ENCODE assay signal across 25 cellular contexts in the genomic region with DNA sequence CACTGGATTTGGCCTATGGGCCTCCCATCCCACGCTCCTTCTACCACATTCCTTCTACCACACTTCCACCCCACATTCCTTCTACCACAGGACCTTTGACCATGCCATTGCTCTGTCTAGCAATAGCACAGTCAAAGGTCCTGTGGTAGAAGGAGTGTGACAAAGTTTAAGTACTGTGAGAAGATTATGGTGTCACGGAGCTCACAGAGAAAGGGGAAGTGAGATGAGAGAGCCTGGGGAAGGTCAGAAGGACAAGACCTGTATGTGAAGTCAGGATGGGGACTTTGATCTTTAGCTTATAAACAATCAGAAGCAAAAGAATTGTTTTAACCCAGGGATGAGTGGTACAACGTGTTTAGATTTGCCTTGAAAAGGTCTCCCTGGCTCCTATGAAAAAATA.
DNase-seq lines count a peak whose midpoint lies in the region; ATAC-seq, FAIRE-seq and TF ChIP-seq lines count a peak whose summit lies in the region.
"Had no signal": no experiment of that assay in that cellular context is flagged by ENCODE, and none has a peak within 500 bp of the region (broad histone marks: within the 10 kb centered on the region; RNA-seq: fewer than 3 reads in every experiment).

No MANE protein-coding gene starts in this region.

- peaks cover 0 to 1% of the 10 kb centered on the region in 2 donors for H3K36me3 Mint-ChIP-seq in stimulated activated naive B cell treated with anti-CD40 and anti-IgM and Interleukin-4, amounts not matched to agents 10 μg/mL and 1 μg/mL and 100 μg/mL, for 72 hours
- H3K36me3 Mint-ChIP-seq: CD14-positive monocyte; CD8-positive, alpha-beta memory T cell had no signal

- H3K27ac Mint-ChIP-seq in stimulated activated naive B cell treated with anti-CD40 and anti-IgM and Interleukin-4, amounts not matched to agents 10 μg/mL and 1 μg/mL and 100 μg/mL, for 72 hours = no peak overlapping the region
- H3K27ac Mint-ChIP-seq: CD14-positive monocyte; CD4-positive, alpha-beta T cell; CD8-positive, alpha-beta memory T cell; H9; HFFc6 had no signal

- H3K27me3 Mint-ChIP-seq in stimulated activated naive B cell treated with anti-CD40 and anti-IgM and Interleukin-4, amounts not matched to agents 10 μg/mL and 1 μg/mL and 100 μg/mL, for 72 hours = no peaks in the 10 kb centered on the region
- H3K27me3 Mint-ChIP-seq: CD4-positive, alpha-beta T cell; CD8-positive, alpha-beta memory T cell had no signal

- no peaks in the 10 kb centered on the region for H3K4me1 Mint-ChIP-seq in stimulated activated naive B cell treated with anti-CD40 and anti-IgM and Interleukin-4, amounts not matched to agents 10 μg/mL and 1 μg/mL and 100 μg/mL, for 72 hours
- H3K4me1 Mint-ChIP-seq: CD14-positive monocyte; CD8-positive, alpha-beta memory T cell had no signal

- DNase-seq in GM12891 (ENCODE audit: insufficient read length, low spot score) (no peak), HTR-8/SVneo (ENCODE audit: insufficient read length, low spot score) (no peak), RPMI8226 (peak; percentile 13), left lobe of liver (ENCODE audit: low spot score) (no peak)
- no peak for DNase-seq in stimulated activated naive B cell treated with anti-CD40 and anti-IgM and Interleukin-4, amounts not matched to agents 10 μg/mL and 1 μg/mL and 100 μg/mL, for 72 hours
- DNase-seq: 8988T; ACHN; AML-193; BE2C; CD4-positive, alpha-beta T cell; CD8-positive, alpha-beta memory T cell; DMS 273 treated with DMSO at 0.1 percent for 48 hours; DMS79; EL; GDM1; GM23248; H9; HFFc6 had no signal

- FAIRE-seq in GM12891 (lab: Jason Lieb, UNC) = no peak
- FAIRE-seq in HTR-8/SVneo (lab: Jason Lieb, UNC) = peak; percentile 52
- FAIRE-seq: A549, D721Med, GM12892, H1 had no signal

- H3K4me3 Mint-ChIP-seq in stimulated activated naive B cell treated with anti-CD40 and anti-IgM and Interleukin-4, amounts not matched to agents 10 μg/mL and 1 μg/mL and 100 μg/mL, for 72 hours = no peak overlapping the region
- H3K4me3 Mint-ChIP-seq: CD14-positive monocyte; CD4-positive, alpha-beta T cell; CD8-positive, alpha-beta memory T cell; H9; HFFc6 had no signal

- ATAC-seq in left lobe of liver (no peak), GM21529 (IDR thresholded peaks at IDR 0.05; ENCODE audit: unreplicated experiment) (no peak)
- ATAC-seq in stimulated activated naive B cell treated with anti-CD40 and anti-IgM and Interleukin-4, amounts not matched to agents 10 μg/mL and 1 μg/mL and 100 μg/mL, for 72 hours (replicated peaks) = no peak
- ATAC-seq: A549, HCT116 had no signal

- peaks cover 4 to 10% of the 10 kb centered on the region in 2 donors for H3K9me3 Mint-ChIP-seq in stimulated activated naive B cell treated with anti-CD40 and anti-IgM and Interleukin-4, amounts not matched to agents 10 μg/mL and 1 μg/mL and 100 μg/mL, for 72 hours
- H3K9me3 Mint-ChIP-seq: H9 had no signal

- TF ChIP-seq POLR2A in GM12891 (IDR thresholded peaks at IDR 0.05; ENCODE audit: low read depth, low read length) = no peak

TF ChIP-seq in GM12891, 5 proteins besides CTCF, POLR2A, EP300 and RAD21:
- TF ChIP-seq SPI1 (IDR thresholded peaks at IDR 0.05; ENCODE audit: low read depth, low read length) = peak; percentile 73
- TF ChIP-seq TAF1 (IDR thresholded peaks at IDR 0.05; ENCODE audit: low read depth, low read length) = no peak
